ENCODE assay signal across 1 cellular context in genomic region chr16:28377108-28377625, GRCh38. TPM values are rescaled to one million over a fixed set of nuclear protein-coding genes. Genes with fewer than 3 reads are reported as not detected.
"Had no signal": no experiment of that assay in that cellular context is flagged by ENCODE, and none has a peak within 500 bp of the region (broad histone marks: within the 10 kb centered on the region; RNA-seq: fewer than 3 reads in every experiment).

No MANE protein-coding gene starts in this region.

RNA-seq across cellular contexts. Expression of gene NPIPB6, which starts 13.9 kb away (rescaled TPM):
- total RNA-seq: HepG2 had no signal
